In genomic region chr7:128455556-128456254, GRCh38 we compare ENCODE assay signal across 1 cellular context.
TF ChIP-seq lines count a peak whose summit lies in the region.

TSS of gene HILPDA (plus strand) at chr7:128455878. CDS start at chr7:128457269, 1,391 bp downstream.

TF ChIP-seq in HepG2, 621 proteins besides CTCF, POLR2A, EP300 and RAD21 (continued from another document and continues in another):
- no peak; the same call in none of the 2 replicates for TF ChIP-seq ZMAT3 (CRISPR knock-in tag; conservative IDR thresholded peaks at IDR 0.05)
- peak; percentile 91 for TF ChIP-seq ZNF547 (CRISPR knock-in tag; IDR thresholded peaks at IDR 0.05)
- TF ChIP-seq NCOA1 (CRISPR knock-in tag; IDR thresholded peaks at IDR 0.05): no peak; the same call in 1 of the 2 replicates
- peak; percentile 80; the same call in 1 of the 2 replicates for TF ChIP-seq ZNF749 (CRISPR knock-in tag; IDR thresholded peaks at IDR 0.05; ENCODE audit: borderline replicate concordance)
- TF ChIP-seq ZNF772 (CRISPR knock-in tag; IDR thresholded peaks at IDR 0.05): peak; percentile 61; the same call in 1 of the 2 replicates
- no peak for TF ChIP-seq ZNF780A (CRISPR knock-in tag; IDR thresholded peaks at IDR 0.05)
- no peak for TF ChIP-seq ZC3H4 (CRISPR knock-in tag; IDR thresholded peaks at IDR 0.05; ENCODE audit: borderline replicate concordance)
- TF ChIP-seq BHLHE40 (IDR thresholded peaks at IDR 0.05; ENCODE audit: low read length): peak; percentile 34; the same call in 1 of the 2 replicates
- TF ChIP-seq FLYWCH1 (CRISPR knock-in tag; IDR thresholded peaks at IDR 0.05): no peak
- no peak; the same call in 1 of the 2 replicates for TF ChIP-seq NR1H2 (CRISPR knock-in tag; IDR thresholded peaks at IDR 0.05; ENCODE audit: borderline replicate concordance, low read depth)
- TF ChIP-seq ZNF564 (CRISPR knock-in tag; IDR thresholded peaks at IDR 0.05): peak; percentile 19; the same call in 1 of the 2 replicates
- TF ChIP-seq ZNF761 (CRISPR knock-in tag; conservative IDR thresholded peaks at IDR 0.05): peak; percentile 69
- TF ChIP-seq PBX3 (CRISPR knock-in tag; IDR thresholded peaks at IDR 0.05; ENCODE audit: borderline replicate concordance): no peak
- TF ChIP-seq ZNF607 (CRISPR knock-in tag; IDR thresholded peaks at IDR 0.05; ENCODE audit: borderline replicate concordance): no peak
- TF ChIP-seq MLXIP (CRISPR knock-in tag; IDR thresholded peaks at IDR 0.05; ENCODE audit: borderline replicate concordance): no peak
- TF ChIP-seq THYN1 (CRISPR knock-in tag; IDR thresholded peaks at IDR 0.05; ENCODE audit: borderline replicate concordance, low read depth): no peak
- TF ChIP-seq SPEN (CRISPR knock-in tag; IDR thresholded peaks at IDR 0.05; ENCODE audit: low read depth): peak; percentile 95
- TF ChIP-seq HMG20B (CRISPR knock-in tag; conservative IDR thresholded peaks at IDR 0.05): no peak
- peak; percentile 79 for TF ChIP-seq PHF8 (CRISPR knock-in tag; IDR thresholded peaks at IDR 0.05)
- no peak for TF ChIP-seq JUNB (CRISPR knock-in tag; IDR thresholded peaks at IDR 0.05; ENCODE audit: borderline replicate concordance)
- TF ChIP-seq ZNF451 (CRISPR knock-in tag; IDR thresholded peaks at IDR 0.05): peak; percentile 89
- TF ChIP-seq TP53 (CRISPR knock-in tag; conservative IDR thresholded peaks at IDR 0.05): no peak
- peak; percentile 23; the same call in 1 of the 2 replicates for TF ChIP-seq ZNF441 (CRISPR knock-in tag; IDR thresholded peaks at IDR 0.05; ENCODE audit: borderline replicate concordance)
- TF ChIP-seq TBX2 (CRISPR knock-in tag; IDR thresholded peaks at IDR 0.05; ENCODE audit: borderline replicate concordance): peak; percentile 66
- peak; percentile 96 for TF ChIP-seq RBFOX2 (IDR thresholded peaks at IDR 0.05; ENCODE audit: low read depth, low read length)
- no peak for TF ChIP-seq ETS1 (CRISPR knock-in tag; IDR thresholded peaks at IDR 0.05)
- TF ChIP-seq ZNF275 (CRISPR knock-in tag; IDR thresholded peaks at IDR 0.05; ENCODE audit: borderline replicate concordance): no peak
- TF ChIP-seq USF2 (IDR thresholded peaks at IDR 0.05; ENCODE audit: low read depth, low read length): no peak
- peak; percentile 40; the same call in 1 of the 2 replicates for TF ChIP-seq USF2 (CRISPR knock-in tag; IDR thresholded peaks at IDR 0.05; ENCODE audit: borderline replicate concordance)
- TF ChIP-seq ZNF253 (CRISPR knock-in tag; IDR thresholded peaks at IDR 0.05; ENCODE audit: borderline replicate concordance): 0 out of 2 replicates have a peak, but pooled peaks have one; percentile 32
- no peak for TF ChIP-seq ZNF678 (CRISPR knock-in tag; IDR thresholded peaks at IDR 0.05)
- no peak for TF ChIP-seq ZZZ3 (CRISPR knock-in tag; IDR thresholded peaks at IDR 0.05; ENCODE audit: borderline replicate concordance)
- TF ChIP-seq ZNF501 (CRISPR knock-in tag; IDR thresholded peaks at IDR 0.05): peak; percentile 82
- peak; percentile 75 for TF ChIP-seq GATAD1 (CRISPR knock-in tag; IDR thresholded peaks at IDR 0.05)
- TF ChIP-seq IRX3 (CRISPR knock-in tag; IDR thresholded peaks at IDR 0.05; ENCODE audit: borderline replicate concordance, low read depth): no peak
- TF ChIP-seq HMGXB4 (CRISPR knock-in tag; IDR thresholded peaks at IDR 0.05; ENCODE audit: borderline replicate concordance in 1 of 2, low read depth in 1 of 2): peak; percentile 69 to 82
- no peak for TF ChIP-seq ELF1 (CRISPR knock-in tag; IDR thresholded peaks at IDR 0.05)
- TF ChIP-seq ZNF790 (CRISPR knock-in tag; IDR thresholded peaks at IDR 0.05; ENCODE audit: borderline replicate concordance): no peak; the same call in 1 of the 2 replicates
- TF ChIP-seq DRAP1 (CRISPR knock-in tag; IDR thresholded peaks at IDR 0.05): peak; percentile 96
- peak; percentile 60; the same call in 1 of the 2 replicates for TF ChIP-seq ZNF589 (CRISPR knock-in tag; conservative IDR thresholded peaks at IDR 0.05)
- TF ChIP-seq, protein P1, sequence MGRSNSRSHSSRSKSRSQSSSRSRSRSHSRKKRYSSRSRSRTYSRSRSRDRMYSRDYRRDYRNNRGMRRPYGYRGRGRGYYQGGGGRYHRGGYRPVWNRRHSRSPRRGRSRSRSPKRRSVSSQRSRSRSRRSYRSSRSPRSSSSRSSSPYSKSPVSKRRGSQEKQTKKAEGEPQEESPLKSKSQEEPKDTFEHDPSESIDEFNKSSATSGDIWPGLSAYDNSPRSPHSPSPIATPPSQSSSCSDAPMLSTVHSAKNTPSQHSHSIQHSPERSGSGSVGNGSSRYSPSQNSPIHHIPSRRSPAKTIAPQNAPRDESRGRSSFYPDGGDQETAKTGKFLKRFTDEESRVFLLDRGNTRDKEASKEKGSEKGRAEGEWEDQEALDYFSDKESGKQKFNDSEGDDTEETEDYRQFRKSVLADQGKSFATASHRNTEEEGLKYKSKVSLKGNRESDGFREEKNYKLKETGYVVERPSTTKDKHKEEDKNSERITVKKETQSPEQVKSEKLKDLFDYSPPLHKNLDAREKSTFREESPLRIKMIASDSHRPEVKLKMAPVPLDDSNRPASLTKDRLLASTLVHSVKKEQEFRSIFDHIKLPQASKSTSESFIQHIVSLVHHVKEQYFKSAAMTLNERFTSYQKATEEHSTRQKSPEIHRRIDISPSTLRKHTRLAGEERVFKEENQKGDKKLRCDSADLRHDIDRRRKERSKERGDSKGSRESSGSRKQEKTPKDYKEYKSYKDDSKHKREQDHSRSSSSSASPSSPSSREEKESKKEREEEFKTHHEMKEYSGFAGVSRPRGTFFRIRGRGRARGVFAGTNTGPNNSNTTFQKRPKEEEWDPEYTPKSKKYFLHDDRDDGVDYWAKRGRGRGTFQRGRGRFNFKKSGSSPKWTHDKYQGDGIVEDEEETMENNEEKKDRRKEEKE (IDR thresholded peaks at IDR 0.05): no peak
- TF ChIP-seq NFATC3 (CRISPR knock-in tag; IDR thresholded peaks at IDR 0.05): 0 out of 2 replicates have a peak, but pooled peaks have one; percentile 27
- TF ChIP-seq MZF1 (CRISPR knock-in tag; IDR thresholded peaks at IDR 0.05; ENCODE audit: borderline replicate concordance): no peak
- TF ChIP-seq, protein P2, sequence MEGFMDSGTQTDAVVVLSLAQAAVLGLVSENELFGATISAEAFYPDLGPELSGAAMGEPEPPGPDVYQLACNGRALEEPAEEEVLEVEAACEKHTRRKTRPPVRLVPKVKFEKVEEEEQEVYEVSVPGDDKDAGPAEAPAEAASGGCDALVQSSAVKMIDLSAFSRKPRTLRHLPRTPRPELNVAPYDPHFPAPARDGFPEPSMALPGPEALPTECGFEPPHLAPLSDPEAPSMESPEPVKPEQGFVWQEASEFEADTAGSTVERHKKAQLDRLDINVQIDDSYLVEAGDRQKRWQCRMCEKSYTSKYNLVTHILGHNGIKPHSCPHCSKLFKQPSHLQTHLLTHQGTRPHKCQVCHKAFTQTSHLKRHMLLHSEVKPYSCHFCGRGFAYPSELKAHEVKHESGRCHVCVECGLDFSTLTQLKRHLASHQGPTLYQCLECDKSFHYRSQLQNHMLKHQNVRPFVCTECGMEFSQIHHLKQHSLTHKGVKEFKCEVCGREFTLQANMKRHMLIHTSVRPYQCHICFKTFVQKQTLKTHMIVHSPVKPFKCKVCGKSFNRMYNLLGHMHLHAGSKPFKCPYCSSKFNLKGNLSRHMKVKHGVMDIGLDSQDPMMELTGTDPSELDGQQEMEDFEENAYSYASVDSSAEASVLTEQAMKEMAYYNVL (CRISPR knock-in tag; IDR thresholded peaks at IDR 0.05; ENCODE audit: borderline replicate concordance): 0 out of 2 replicates have a peak, but pooled peaks have one; percentile 26
- TF ChIP-seq, protein P3, sequence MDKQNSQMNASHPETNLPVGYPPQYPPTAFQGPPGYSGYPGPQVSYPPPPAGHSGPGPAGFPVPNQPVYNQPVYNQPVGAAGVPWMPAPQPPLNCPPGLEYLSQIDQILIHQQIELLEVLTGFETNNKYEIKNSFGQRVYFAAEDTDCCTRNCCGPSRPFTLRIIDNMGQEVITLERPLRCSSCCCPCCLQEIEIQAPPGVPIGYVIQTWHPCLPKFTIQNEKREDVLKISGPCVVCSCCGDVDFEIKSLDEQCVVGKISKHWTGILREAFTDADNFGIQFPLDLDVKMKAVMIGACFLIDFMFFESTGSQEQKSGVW (CRISPR knock-in tag; IDR thresholded peaks at IDR 0.05; ENCODE audit: borderline replicate concordance): no peak; the same call in 1 of the 2 replicates
- TF ChIP-seq GATA4 (IDR thresholded peaks at IDR 0.05; ENCODE audit: borderline replicate concordance, low read depth): peak; percentile 68
- no peak for TF ChIP-seq SP2 (CRISPR knock-in tag; IDR thresholded peaks at IDR 0.05)
- TF ChIP-seq CHD2 (IDR thresholded peaks at IDR 0.05; ENCODE audit: low read depth, low read length): no peak
- TF ChIP-seq HOXD1 (CRISPR knock-in tag; IDR thresholded peaks at IDR 0.05): no peak; the same call in 1 of the 2 replicates
- no peak for TF ChIP-seq XBP1 (CRISPR knock-in tag; IDR thresholded peaks at IDR 0.05)
- TF ChIP-seq MTF1 (CRISPR knock-in tag; IDR thresholded peaks at IDR 0.05): no peak
- TF ChIP-seq CHD4 (IDR thresholded peaks at IDR 0.05; ENCODE audit: borderline replicate concordance, low read length): no peak
- TF ChIP-seq KMT2B (CRISPR knock-in tag; IDR thresholded peaks at IDR 0.05): no peak
